ENCODE assay signal across 1 cellular context in genomic region chr11:115148691-115149090, GRCh38.
TF ChIP-seq lines count a peak whose summit lies in the region.

No MANE protein-coding gene starts in this region.

TF ChIP-seq in H1, 55 proteins besides CTCF, POLR2A, EP300 and RAD21:
- no peak for TF ChIP-seq CHD1 (IDR thresholded peaks at IDR 0.05; ENCODE audit: low read depth, low read length)
